ENCODE assay signal across 11 cellular contexts in genomic region chr18:7116832-7117389, GRCh38. TPM values are rescaled to one million over a fixed set of nuclear protein-coding genes. Genes with fewer than 3 reads are reported as not detected.
A peak's percentile ranks its signal among the peaks of the same experiment; 100 is the strongest.
DNase-seq lines count a peak whose midpoint lies in the region; ATAC-seq, FAIRE-seq and TF ChIP-seq lines count a peak whose summit lies in the region.
"Had no signal": no experiment of that assay in that cellular context is flagged by ENCODE, and none has a peak within 500 bp of the region (broad histone marks: within the 10 kb centered on the region; RNA-seq: fewer than 3 reads in every experiment).

No MANE protein-coding gene starts in this region.

- H3K36me3 ChIP-seq in Panc1 (ENCODE audit: control insufficient read depth, insufficient read depth, low read length) = no peaks in the 10 kb centered on the region
- no peaks in the 10 kb centered on the region for H3K36me3 ChIP-seq in pancreas

- no peak overlapping the region for H3K27ac Mint-ChIP-seq in Calu3 (ENCODE audit: unreplicated experiment)
- no peak overlapping the region for H3K27ac Mint-ChIP-seq in activated CD4-positive, alpha-beta memory T cell treated with anti-CD3 and anti-CD28 coated beads, Interleukin-2, amount 10 ng/mL, durations not matched to agents 7 days and 5 days

- H3K4me1 Mint-ChIP-seq in Calu3 (ENCODE audit: low read depth, unreplicated experiment) = peaks cover 12% of the 10 kb centered on the region
- peaks cover 2% of the 10 kb centered on the region for H3K4me1 Mint-ChIP-seq in activated CD4-positive, alpha-beta memory T cell treated with anti-CD3 and anti-CD28 coated beads, Interleukin-2, amount 10 ng/mL, durations not matched to agents 7 days and 5 days

- DNase-seq in Calu3 = no peak
- no peak for DNase-seq in Panc1 (ENCODE audit: low read depth, low spot score)
- peak in 1 of 2 donors; percentile 42 for DNase-seq in foreskin fibroblast
- DNase-seq in pancreas = peak in 2 of 6 donors; percentile 55 to 65
- DNase-seq in GM13977 (ENCODE audit: low spot score) = no peak
- no peak for DNase-seq in activated CD4-positive, alpha-beta memory T cell treated with anti-CD3 and anti-CD28 coated beads, Interleukin-2, amount 10 ng/mL, durations not matched to agents 7 days and 5 days

- H3K36me3 Mint-ChIP-seq in Calu3 (ENCODE audit: insufficient read depth, unreplicated experiment) = no peaks in the 10 kb centered on the region
- no peaks in the 10 kb centered on the region for H3K36me3 Mint-ChIP-seq in activated CD4-positive, alpha-beta memory T cell treated with anti-CD3 and anti-CD28 coated beads, Interleukin-2, amount 10 ng/mL, durations not matched to agents 7 days and 5 days (ENCODE audit: low read depth)

- H3K4me1 ChIP-seq in Panc1 (ENCODE audit: control insufficient read depth, insufficient read depth, low read length) (no peaks in the 10 kb centered on the region), pancreas (peaks cover 0 to 12% (median 10%) of the 10 kb centered on the region in 3 donors)

- no peak for TF ChIP-seq CTCF in Calu3 (IDR thresholded peaks at IDR 0.05; ENCODE audit: unreplicated experiment)
- TF ChIP-seq CTCF in Panc1 (IDR thresholded peaks at IDR 0.05) = no peak
- no peak for TF ChIP-seq CTCF in foreskin fibroblast (IDR thresholded peaks at IDR 0.05; ENCODE audit: low read depth, low read length)
- TF ChIP-seq CTCF in pancreas (IDR thresholded peaks at IDR 0.05) = no peak
- TF ChIP-seq CTCF in GM13977 (IDR thresholded peaks at IDR 0.05; ENCODE audit: extremely low read depth, insufficient read depth, missing control alignments) = no peak

- H3K4me3 Mint-ChIP-seq in Calu3 (ENCODE audit: low read depth, unreplicated experiment) = peak overlapping the region; percentile 50
- no peak overlapping the region for H3K4me3 Mint-ChIP-seq in activated CD4-positive, alpha-beta memory T cell treated with anti-CD3 and anti-CD28 coated beads, Interleukin-2, amount 10 ng/mL, durations not matched to agents 7 days and 5 days

- no peak for FAIRE-seq in pancreas (lab: Jason Lieb, UNC)
- FAIRE-seq: GM12878 had no signal

- no peaks in the 10 kb centered on the region for H3K9me3 Mint-ChIP-seq in Calu3 (ENCODE audit: low read depth, unreplicated experiment)
- H3K9me3 Mint-ChIP-seq in activated CD4-positive, alpha-beta memory T cell treated with anti-CD3 and anti-CD28 coated beads, Interleukin-2, amount 10 ng/mL, durations not matched to agents 7 days and 5 days = peaks cover 2% of the 10 kb centered on the region

- in situ Hi-C loops in Panc1 (cut with HindIII; ENCODE audit: low pct_unique_long_range_greater_than_20kb, low sequenced_read_pairs) = no loop called here
- in situ Hi-C loops in GM13977 (cut with MboI; ENCODE audit: low pct_unique_long_range_greater_than_20kb, low sequenced_read_pairs, unreplicated experiment) = no loop called here

- no peak overlapping the region for H3K27ac ChIP-seq in Panc1 (ENCODE audit: low read length)
- H3K27ac ChIP-seq in pancreas = no peak overlapping the region
- H3K27ac ChIP-seq: HL-60, VCaP had no signal

- H3K9me3 ChIP-seq in Panc1 (ENCODE audit: control insufficient read depth, insufficient read depth, low read depth, low read length) = no peaks in the 10 kb centered on the region
- H3K9me3 ChIP-seq in pancreas = no peaks in the 10 kb centered on the region

- ATAC-seq in Panc1 (peak; percentile 51), pancreas (peak; percentile 17 to 54 (median 44)), GM21423 (IDR thresholded peaks at IDR 0.05; ENCODE audit: unreplicated experiment) (no peak)
- no peak for ATAC-seq in activated CD4-positive, CD25-positive, alpha-beta regulatory T cell treated with anti-CD3 and anti-CD28 coated beads, Interleukin-2, amount 50 U/mL, for 24 hours
- ATAC-seq: GM12878 had no signal

- BruUV-seq in Calu3 (replicated peaks; lab: Mats Ljungman, UMichigan) = no TSS peak
- no TSS peak for BruUV-seq in Panc1 (replicated peaks; lab: Mats Ljungman, UMichigan)

- POLR2A ChIA-PET in Panc1 (lab: Charles Lee) = no interaction called here
- POLR2A ChIA-PET in activated CD4-positive, alpha-beta memory T cell treated with anti-CD3 and anti-CD28 coated beads, Interleukin-2, amount 10 ng/mL, durations not matched to agents 7 days and 5 days (lab: Charles Lee) = no interaction called here

- H3K4me3 ChIP-seq in Panc1 (ENCODE audit: low read depth in 2 of 2, low read length in 2 of 2) = peak overlapping the region; percentile 4 to 36
- H3K4me3 ChIP-seq in foreskin fibroblast (ENCODE audit: low read depth in 1 of 2, low read length in 2 of 2) = peak overlapping the region; percentile 46
- H3K4me3 ChIP-seq in pancreas = peak overlapping the region; percentile 15 to 57 (median 46)
- H3K4me3 ChIP-seq: GM12878 had no signal

- H3K27me3 ChIP-seq in Panc1 (ENCODE audit: control insufficient read depth, insufficient read depth, low read length) (no peaks in the 10 kb centered on the region; the same call in 1 of the 2 replicates), pancreas (peaks cover 0 to 27% (median 7%) of the 10 kb centered on the region in 4 donors)

- WGBS in pancreas, 2 donors = 1 to 2% methylated on average over 58 to 61 of the region's 61 CpGs

- CTCF ChIA-PET in Calu3 (lab: Charles Lee) (no interaction called here), Panc1 (lab: Charles Lee) (no interaction called here)
- CTCF ChIA-PET in activated CD4-positive, alpha-beta memory T cell treated with anti-CD3 and anti-CD28 coated beads, Interleukin-2, amount 10 ng/mL, durations not matched to agents 7 days and 5 days (lab: Charles Lee) = no interaction called here

- peaks cover 14% of the 10 kb centered on the region for H3K27me3 Mint-ChIP-seq in Calu3 (ENCODE audit: unreplicated experiment)
- peaks cover 18% of the 10 kb centered on the region for H3K27me3 Mint-ChIP-seq in activated CD4-positive, alpha-beta memory T cell treated with anti-CD3 and anti-CD28 coated beads, Interleukin-2, amount 10 ng/mL, durations not matched to agents 7 days and 5 days

- intact Hi-C loops in Calu3 (cut with micrococcal nuclease; ENCODE audit: unreplicated experiment) (no loop called here), Panc1 (cut with micrococcal nuclease; ENCODE audit: unreplicated experiment) (no loop called here), pancreas (cut with DNase I) (no loop called here)

RNA-seq across cellular contexts. Expression of gene LAMA1, which starts 0.7 kb away (rescaled TPM):
- not detected in 2 replicates for total RNA-seq in Calu3 (2022)
- total RNA-seq in Panc1 (2021; ENCODE audit: unreplicated experiment) = 0.03 TPM
- polyA plus RNA-seq in Panc1 (2012; ENCODE audit: insufficient read length) = not detected
- total RNA-seq in pancreas = 1 to 10 TPM in 3 of 6 donors, under 1 TPM in 3; 0.39 to 3.1 (median 1.0) TPM
- 1 to 10 TPM in 1 of 2 donors, under 1 TPM in 1; 0.49 to 2.4 TPM for polyA plus RNA-seq in pancreas
- not detected for total RNA-seq in activated CD4-positive, alpha-beta memory T cell treated with anti-CD3 and anti-CD28 coated beads, Interleukin-2, amount 10 ng/mL, durations not matched to agents 7 days and 5 days

Comparison
In these comparisons a context has a peak if more than half of its experiments do, and no peak if none do; other contexts are left out.
1. ATAC-seq: peak in Panc1 (single experiment) and pancreas (4 of 4); none in activated CD4-positive, CD25-positive, alpha-beta regulatory T cell treated with anti-CD3 and anti-CD28 coated beads, Interleukin-2, amount 50 U/mL, for 24 hours (0 of 2) and GM21423 (single experiment).
2. Peak in every context shown above with its lines, with median percentiles within 50 percentile points of each other: H3K4me3 ChIP-seq.